Comparison of ENCODE assay signal across 8 cellular contexts in the genomic region with DNA sequence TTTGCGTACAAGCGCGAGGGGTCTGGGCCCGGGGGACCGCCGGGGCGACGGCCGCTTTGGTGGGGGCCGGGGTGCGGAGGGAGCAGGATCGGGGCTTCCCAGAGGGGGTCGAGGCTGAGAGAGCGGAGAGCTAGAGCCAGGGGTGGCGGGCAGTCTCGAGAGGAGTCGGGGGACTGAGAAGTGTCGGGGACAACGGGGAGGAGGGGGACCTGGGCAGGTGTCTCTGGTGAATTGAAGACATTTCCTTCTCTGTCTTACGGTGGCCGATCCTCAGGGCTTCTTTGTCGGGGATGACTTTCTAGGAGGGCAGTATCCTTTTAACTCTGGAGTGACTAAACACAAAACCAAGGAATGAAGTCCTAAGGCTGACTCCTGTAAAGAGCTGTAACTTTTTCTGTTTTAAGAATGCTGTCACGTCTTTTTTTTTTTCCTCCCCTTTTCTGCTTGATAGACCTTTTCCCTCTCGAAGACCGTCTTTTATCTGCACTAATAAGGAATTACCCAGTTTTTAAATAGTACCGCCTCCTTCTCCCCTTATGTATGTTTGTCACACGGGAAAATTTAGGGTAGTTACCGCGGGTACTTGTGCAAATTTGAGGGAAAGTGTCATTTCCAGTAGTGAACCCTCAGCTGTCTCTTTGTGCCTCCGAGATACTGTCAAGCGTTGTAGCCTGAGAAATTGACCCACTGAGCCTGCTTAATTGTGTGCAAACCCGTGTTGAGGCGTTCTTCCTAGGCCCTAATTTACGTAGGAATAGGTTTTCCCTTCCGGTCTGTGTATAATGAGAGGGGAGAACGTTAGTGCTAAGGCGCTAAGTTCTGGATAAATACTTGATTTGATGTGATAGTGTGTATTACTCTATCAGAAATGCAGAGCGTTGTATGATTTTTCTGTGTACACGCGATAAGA. TPM values are rescaled to one million over a fixed set of nuclear protein-coding genes. Genes with fewer than 3 reads are reported as not detected.
DNase-seq lines count a peak whose midpoint lies in the region; ATAC-seq, FAIRE-seq and TF ChIP-seq lines count a peak whose summit lies in the region.

No MANE protein-coding gene starts in this region.

- in situ Hi-C loops in GM12878 (cut with MboI) = no loop called here

- TF ChIP-seq CTCF in GM12878 (IDR thresholded peaks at IDR 0.05 in 2 of 3, conservative IDR thresholded peaks at IDR 0.05 in 1 of 3; ENCODE audit: control insufficient read depth in 2 of 3, extremely low read depth in 1 of 3, insufficient read depth in 1 of 3, low read depth in 3 of 3, low read length in 3 of 3) = no peak

- peak overlapping the region; percentile 91 for H3K9ac ChIP-seq in GM12878 (ENCODE audit: control insufficient read depth, insufficient read depth, low read length)

- no peak for TF ChIP-seq RAD21 in GM12878 (IDR thresholded peaks at IDR 0.05; ENCODE audit: insufficient read depth, low read depth, low read length)

- CTCF ChIA-PET in GM12878 (lab: Yijun Ruan, JAX) = interaction anchor here (0.6 to 2.3 kb wide), 7 partner anchors 46 to 234 kb away, joined by 3 to 14 read pairs (median 4); no protein-coding TSS in a partner anchor

- BruUV-seq in GM12878 (replicated peaks; lab: Mats Ljungman, UMichigan) = TSS peak; percentile 58

- H3K4me3 Mint-ChIP-seq in immature natural killer cell = no peak overlapping the region

- no peaks in the 10 kb centered on the region for H3K9me3 Mint-ChIP-seq in immature natural killer cell

- peak; percentile 59 for DNase-seq in NCI-H146 (lab: John Stamatoyannopoulos, UW)
- DNase-seq in NCI-H146 treated with DMSO at 0.1 percent for 48 hours (lab: John Stamatoyannopoulos, UW; ENCODE audit: unreplicated experiment) = no peak
- peak; percentile 62 for DNase-seq in M059J (ENCODE audit: low read depth)
- DNase-seq in GM12878 (ENCODE audit: low read depth, low spot score) = no peak
- peak in 2 of 3 donors; percentile 2 to 12 for DNase-seq in immature natural killer cell
- DNase-seq in stimulated activated CD4-positive, alpha-beta T cell treated with anti-CD3 and anti-CD28 coated beads, TNF-alpha, amount 100 ng/mL, for 4 hours (ENCODE audit: low read depth in 3 of 3) = peak in 2 of 3 experiments; percentile 1 to 6

- intact Hi-C loops in GM12878 (cut with micrococcal nuclease; ENCODE audit: unreplicated experiment) = loop anchor here (2.0 to 5.0 kb wide), 7 partner anchors 41 to 226 kb away; a partner anchor contains a TSS

- SMC1A ChIA-PET in GM12878 (lab: Charles Lee; ENCODE audit: uncharacterized antibody, unreplicated experiment) = interaction anchor here (0.6 to 4.3 kb wide), 6 partner anchors 13 to 180 kb away, joined by 3 to 37 read pairs (median 6); no protein-coding TSS in a partner anchor

- no peaks in the 10 kb centered on the region for H3K36me3 Mint-ChIP-seq in immature natural killer cell

- RAD21 ChIA-PET in GM12878 (lab: Charles Lee; ENCODE audit: unreplicated experiment) = interaction anchor here (1.0 to 4.1 kb wide), 11 partner anchors 47 to 226 kb away, joined by 3 to 19 read pairs (median 4); a partner anchor contains a TSS

- H3K9me3 ChIP-seq in GM12878 (replicated peaks; ENCODE audit: control insufficient read depth, insufficient read depth, low read length) = no peaks in the 10 kb centered on the region

- peak overlapping the region; percentile 94 for H3K27ac ChIP-seq in GM12878 (ENCODE audit: control insufficient read depth, insufficient read depth)

- WGBS in GM12878 (ENCODE audit: insufficient coverage, insufficient replicate concordance, low lambda C conversion rate, missing lambda C conversion rate) = 1% methylated on average over 31 of the region's 40 CpGs

- H3K36me3 ChIP-seq in GM12878 (ENCODE audit: control insufficient read depth in 2 of 2, insufficient read depth in 2 of 2, low read length in 1 of 2) = no peaks in the 10 kb centered on the region

- peak overlapping the region; percentile 77 for H2AFZ ChIP-seq in GM12878 (ENCODE audit: control insufficient read depth, low read depth, low read length)

- H3K4me1 ChIP-seq in GM12878 (ENCODE audit: control insufficient read depth, insufficient read depth, low read length) = no peaks in the 10 kb centered on the region; the same call in 1 of the 2 replicates

- peaks cover 0 to 2% (median 2%) of the 10 kb centered on the region in 3 donors for H3K27me3 Mint-ChIP-seq in immature natural killer cell (ENCODE audit: low read depth in 3 of 3)

- ATAC-seq in GM21619 (IDR thresholded peaks at IDR 0.05; ENCODE audit: unreplicated experiment) (peak; percentile 11), GM12878 (peak; percentile 15), HG03045 (IDR thresholded peaks at IDR 0.05; ENCODE audit: unreplicated experiment) (no peak)

- peak; percentile 84 for FAIRE-seq in GM12878 (lab: Jason Lieb, UNC)

- no peaks in the 10 kb centered on the region for H3K27me3 ChIP-seq in GM12878 (replicated peaks in 1 of 2; ENCODE audit: control insufficient read depth in 2 of 2, insufficient read depth in 2 of 2, low read length in 1 of 2)

- POLR2A ChIA-PET in GM12878 (lab: Charles Lee) = interaction anchor here (0.5 to 2.7 kb wide), 12 partner anchors 9 to 225 kb away, joined by 3 to 14 read pairs (median 3); a partner anchor contains a TSS

- H3K4me3 ChIP-seq in GM12878 = peak overlapping the region; percentile 79

- TF ChIP-seq POLR2A in GM12878 (IDR thresholded peaks at IDR 0.05; ENCODE audit: low read depth, low read length) = no peak

- H3K4me2 ChIP-seq in GM12878 (ENCODE audit: control insufficient read depth, insufficient read depth) = peak overlapping the region; percentile 88

- no peaks in the 10 kb centered on the region for H4K20me1 ChIP-seq in GM12878 (ENCODE audit: control insufficient read depth, insufficient read depth)

- TF ChIP-seq EP300 in GM12878 (IDR thresholded peaks at IDR 0.05; ENCODE audit: borderline replicate concordance in 1 of 2, control insufficient read depth in 1 of 2, low read depth in 2 of 2, low read length in 2 of 2) = no peak

- peaks cover 20 to 21% of the 10 kb centered on the region in 2 donors for H3K4me1 Mint-ChIP-seq in immature natural killer cell

- no peak overlapping the region for H3K27ac Mint-ChIP-seq in immature natural killer cell

- peaks cover 54% of the 10 kb centered on the region for H3K79me2 ChIP-seq in GM12878 (ENCODE audit: control insufficient read depth, insufficient read depth, low read length)

TF ChIP-seq in GM12878, 131 proteins besides CTCF, POLR2A, EP300 and RAD21:
- TF ChIP-seq, protein P1, sequence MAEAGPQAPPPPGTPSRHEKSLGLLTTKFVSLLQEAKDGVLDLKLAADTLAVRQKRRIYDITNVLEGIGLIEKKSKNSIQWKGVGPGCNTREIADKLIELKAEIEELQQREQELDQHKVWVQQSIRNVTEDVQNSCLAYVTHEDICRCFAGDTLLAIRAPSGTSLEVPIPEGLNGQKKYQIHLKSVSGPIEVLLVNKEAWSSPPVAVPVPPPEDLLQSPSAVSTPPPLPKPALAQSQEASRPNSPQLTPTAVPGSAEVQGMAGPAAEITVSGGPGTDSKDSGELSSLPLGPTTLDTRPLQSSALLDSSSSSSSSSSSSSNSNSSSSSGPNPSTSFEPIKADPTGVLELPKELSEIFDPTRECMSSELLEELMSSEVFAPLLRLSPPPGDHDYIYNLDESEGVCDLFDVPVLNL (IDR thresholded peaks at IDR 0.05; ENCODE audit: low read depth, low read length) = no peak
- TF ChIP-seq, protein P2, sequence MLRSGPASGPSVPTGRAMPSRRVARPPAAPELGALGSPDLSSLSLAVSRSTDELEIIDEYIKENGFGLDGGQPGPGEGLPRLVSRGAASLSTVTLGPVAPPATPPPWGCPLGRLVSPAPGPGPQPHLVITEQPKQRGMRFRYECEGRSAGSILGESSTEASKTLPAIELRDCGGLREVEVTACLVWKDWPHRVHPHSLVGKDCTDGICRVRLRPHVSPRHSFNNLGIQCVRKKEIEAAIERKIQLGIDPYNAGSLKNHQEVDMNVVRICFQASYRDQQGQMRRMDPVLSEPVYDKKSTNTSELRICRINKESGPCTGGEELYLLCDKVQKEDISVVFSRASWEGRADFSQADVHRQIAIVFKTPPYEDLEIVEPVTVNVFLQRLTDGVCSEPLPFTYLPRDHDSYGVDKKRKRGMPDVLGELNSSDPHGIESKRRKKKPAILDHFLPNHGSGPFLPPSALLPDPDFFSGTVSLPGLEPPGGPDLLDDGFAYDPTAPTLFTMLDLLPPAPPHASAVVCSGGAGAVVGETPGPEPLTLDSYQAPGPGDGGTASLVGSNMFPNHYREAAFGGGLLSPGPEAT (IDR thresholded peaks at IDR 0.05; ENCODE audit: low read depth) = peak; percentile 10; the same call in 1 of the 2 replicates
- TF ChIP-seq, protein P3, sequence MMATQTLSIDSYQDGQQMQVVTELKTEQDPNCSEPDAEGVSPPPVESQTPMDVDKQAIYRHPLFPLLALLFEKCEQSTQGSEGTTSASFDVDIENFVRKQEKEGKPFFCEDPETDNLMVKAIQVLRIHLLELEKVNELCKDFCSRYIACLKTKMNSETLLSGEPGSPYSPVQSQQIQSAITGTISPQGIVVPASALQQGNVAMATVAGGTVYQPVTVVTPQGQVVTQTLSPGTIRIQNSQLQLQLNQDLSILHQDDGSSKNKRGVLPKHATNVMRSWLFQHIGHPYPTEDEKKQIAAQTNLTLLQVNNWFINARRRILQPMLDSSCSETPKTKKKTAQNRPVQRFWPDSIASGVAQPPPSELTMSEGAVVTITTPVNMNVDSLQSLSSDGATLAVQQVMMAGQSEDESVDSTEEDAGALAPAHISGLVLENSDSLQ (IDR thresholded peaks at IDR 0.05) = 0 out of 2 replicates have a peak, but pooled peaks have one; percentile 4
TF ChIP-seq in GM12878: peak in this region for 2.

RNA-seq across cellular contexts. Expression of a gene that starts 0.9 kb away (rescaled TPM):
- 36.7 and 40.7 TPM in 2 replicates for total RNA-seq in M059J (2014; rRNA removed; shearing (Covaris generic))
- total RNA-seq in GM12878 (2013; cell fraction: nucleolus; rRNA removed) = 409 and 432 TPM in 2 replicates
- total RNA-seq in GM12878 (2014; rRNA removed) (38.7 and 46.4 TPM in 2 replicates), GM12878 (2014; rRNA removed; fragmentation: Illumina TruSeq; extraction: Trizol) (49.2 and 52.0 TPM in 2 replicates), GM12878 (2021) (26.5 and 27.5 TPM in 2 replicates)
- 13.1 TPM for polyA plus RNA-seq in GM12878 (2011; ENCODE audit: low read depth)
- polyA plus RNA-seq in GM12878 (2011; rRNA removed) (49.3 and 69.2 TPM in 2 replicates), GM12878 (2014; fragmentation: Illumina TruSeq; extraction: Trizol) (28.7 and 34.2 TPM in 2 replicates), GM12878 (2014; fragmentation: Nextera tagmentation; extraction: Ambion mirVana) (10 to 100 TPM in 1 of 2 experiments, 1 to 10 TPM in 1; 8.2 to 10.1 TPM), GM12878 (2014; rRNA removed) (17.5 and 21.8 TPM in 2 replicates), GM12878 (2016; fragmentation: Nextera tagmentation; extraction: Ambion mirVana) (10 to 100 TPM; 19.2 to 19.3 TPM), immature natural killer cell (10 to 100 TPM; 40.6 to 49.1 (median 44.5) TPM)
- polyA plus RNA-seq in GM12878 (2011; cell fraction: cytosol; rRNA removed) = 24.1 and 24.2 TPM in 2 replicates
- 36.0 and 38.9 TPM in 2 replicates for polyA plus RNA-seq in GM12878 (2011; cell fraction: nucleus; rRNA removed)
- polyA plus RNA-seq in GM12878 (2012) = 14.9 and 25.1 TPM in 2 replicates
- 81.9 and 108 TPM in 2 replicates for polyA minus RNA-seq in GM12878 (2011; rRNA and poly(A)+ RNA removed)
- 36.1 and 38.8 TPM in 2 replicates for polyA minus RNA-seq in GM12878 (2011; cell fraction: cytosol; rRNA and poly(A)+ RNA removed)
- polyA minus RNA-seq in GM12878 (2011; cell fraction: nucleus; rRNA and poly(A)+ RNA removed) = 88.1 and 107 TPM in 2 replicates

Comparison
In these comparisons a context has a peak if more than half of its experiments do, and no peak if none do; other contexts are left out.
1. DNase-seq: peak in NCI-H146 (single experiment), M059J (single experiment), immature natural killer cell (2 of 3) and stimulated activated CD4-positive, alpha-beta T cell treated with anti-CD3 and anti-CD28 coated beads, TNF-alpha, amount 100 ng/mL, for 4 hours (2 of 3); none in NCI-H146 treated with DMSO at 0.1 percent for 48 hours (single experiment) and GM12878 (single experiment).